ENCODE assay signal across 11 cellular contexts in the genomic region with DNA sequence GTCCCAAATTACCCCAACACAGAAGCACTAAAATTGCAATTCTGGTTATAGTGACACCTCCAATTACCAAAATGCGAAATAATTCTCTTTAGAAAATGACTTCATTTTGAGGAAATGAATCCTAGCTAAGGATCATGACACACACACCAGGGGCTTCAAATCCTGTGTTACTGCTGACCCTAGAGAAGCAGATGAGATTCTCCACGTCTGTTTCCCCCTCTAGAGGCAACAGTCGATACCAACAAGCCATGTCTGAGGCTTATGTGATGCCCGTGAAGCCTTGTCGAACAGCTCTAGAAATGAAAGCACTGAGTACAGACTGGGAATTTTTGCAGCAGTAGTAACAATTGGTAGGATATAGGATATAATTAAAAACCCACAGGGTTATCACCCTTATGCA.
DNase-seq lines count a peak whose midpoint lies in the region; ATAC-seq and TF ChIP-seq lines count a peak whose summit lies in the region.
"Had no signal": no experiment of that assay in that cellular context is flagged by ENCODE, and none has a peak within 500 bp of the region (broad histone marks: within the 10 kb centered on the region; RNA-seq: fewer than 3 reads in every experiment).

No MANE protein-coding gene starts in this region.

- no peak for TF ChIP-seq POLR2A in right lobe of liver (IDR thresholded peaks at IDR 0.05)

- peak; percentile 31 for TF ChIP-seq CTCF in astrocyte of the spinal cord (IDR thresholded peaks at IDR 0.05; ENCODE audit: low read depth, low read length)
- TF ChIP-seq CTCF in right lobe of liver (IDR thresholded peaks at IDR 0.05), result peak in 1 of 4 donors; percentile 16

- H3K4me3 ChIP-seq in astrocyte of the spinal cord (ENCODE audit: low read depth, low read length) (no peak overlapping the region), right lobe of liver (no peak overlapping the region)
- H3K4me3 ChIP-seq: Peyer's patch had no signal

- WGBS in right lobe of liver (ENCODE audit: insufficient coverage, low coverage, low lambda C conversion rate, missing lambda C conversion rate), result 23% methylated on average over 5 of the region's 5 CpGs

- peak; percentile 27 for DNase-seq in ELF-1 (ENCODE audit: low read depth, low spot score)
- DNase-seq in NCI-H1436 treated with DMSO at 0.1 percent for 48 hours (lab: John Stamatoyannopoulos, UW), result peak; percentile 2
- DNase-seq in astrocyte of the spinal cord (ENCODE audit: low read depth, low spot score), result no peak
- no peak for DNase-seq in right lobe of liver
- no peak for DNase-seq in midbrain (lab: John Stamatoyannopoulos, UW)
- DNase-seq in occipital lobe (lab: John Stamatoyannopoulos, UW), result no peak
- DNase-seq: activated T-cell treated with anti-CD3 and anti-CD28 coated beads, Interleukin-2, amount 50 U/mL, for 72 hours; foreskin melanocyte; Peyer's patch had no signal

- H3K36me3 ChIP-seq in right lobe of liver, result no peaks in the 10 kb centered on the region
- H3K36me3 ChIP-seq: Peyer's patch had no signal

- H3K9me3 ChIP-seq in right lobe of liver, result no peaks in the 10 kb centered on the region
- H3K9me3 ChIP-seq: Peyer's patch had no signal

- no peaks in the 10 kb centered on the region for H3K4me1 ChIP-seq in right lobe of liver
- H3K4me1 ChIP-seq: Peyer's patch had no signal

- peak overlapping the region in 1 of 3 donors; percentile 3 for H3K27ac ChIP-seq in right lobe of liver
- H3K27ac ChIP-seq: Peyer's patch had no signal

- intact Hi-C loops in right lobe of liver (cut with DNase I), result no loop called here

- ATAC-seq in right lobe of liver, result peak; percentile 46 to 78 (median 58)
- no peak for ATAC-seq in GM18498 (IDR thresholded peaks at IDR 0.05; ENCODE audit: unreplicated experiment)
- no peak for ATAC-seq in HG02588 (IDR thresholded peaks at IDR 0.05; ENCODE audit: unreplicated experiment)
- ATAC-seq: activated T-cell treated with anti-CD3 and anti-CD28 coated beads, Interleukin-2, amount 50 U/mL, for 72 hours had no signal

- in situ Hi-C loops in astrocyte of the spinal cord (cut with HindIII; ENCODE audit: low sequenced_read_pairs), result no loop called here

- no peaks in the 10 kb centered on the region for H3K27me3 ChIP-seq in right lobe of liver
- H3K27me3 ChIP-seq: Peyer's patch had no signal

Comparison
In these comparisons a context has a peak if more than half of its experiments do, and no peak if none do; other contexts are left out.
1. DNase-seq: peak in ELF-1 (single experiment) and NCI-H1436 treated with DMSO at 0.1 percent for 48 hours (single experiment); none in astrocyte of the spinal cord (single experiment), right lobe of liver (0 of 3), midbrain (single experiment) and occipital lobe (single experiment).
2. ATAC-seq: peak in right lobe of liver (4 of 4); none in GM18498 (single experiment) and HG02588 (single experiment).